1 cellular context compared by ENCODE assay signal in the genomic region with DNA sequence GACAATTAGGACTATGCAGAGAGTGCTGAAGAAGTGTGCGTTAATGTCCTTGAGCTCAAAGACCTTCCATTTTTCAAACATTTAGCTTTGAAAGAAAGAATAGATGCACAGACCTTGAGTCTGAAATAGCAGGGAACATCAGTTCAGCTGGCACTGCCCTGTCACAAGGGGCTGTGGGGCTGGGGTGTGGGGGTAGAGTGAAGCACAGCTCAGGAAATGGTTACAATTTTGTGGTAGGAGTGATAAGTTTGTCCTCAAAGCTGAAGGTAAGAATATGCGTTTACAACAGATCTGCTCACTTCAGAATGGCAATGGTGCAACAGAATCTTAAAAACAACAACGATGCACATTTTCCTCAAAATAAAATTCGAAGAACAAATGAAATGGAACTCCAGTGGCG.
TF ChIP-seq lines count a peak whose summit lies in the region.

No MANE protein-coding gene starts in this region.

TF ChIP-seq in K562, 482 proteins besides CTCF, POLR2A, EP300 and RAD21 (continued from another document):
- TF ChIP-seq, protein P1, sequence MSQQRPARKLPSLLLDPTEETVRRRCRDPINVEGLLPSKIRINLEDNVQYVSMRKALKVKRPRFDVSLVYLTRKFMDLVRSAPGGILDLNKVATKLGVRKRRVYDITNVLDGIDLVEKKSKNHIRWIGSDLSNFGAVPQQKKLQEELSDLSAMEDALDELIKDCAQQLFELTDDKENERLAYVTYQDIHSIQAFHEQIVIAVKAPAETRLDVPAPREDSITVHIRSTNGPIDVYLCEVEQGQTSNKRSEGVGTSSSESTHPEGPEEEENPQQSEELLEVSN (IDR thresholded peaks at IDR 0.05; ENCODE audit: borderline replicate concordance in 1 of 2, extremely low read depth in 1 of 2, insufficient read depth in 1 of 2, insufficient read length in 1 of 2, low read depth in 1 of 2, low read length in 1 of 2, poor library complexity in 1 of 2, severe bottlenecking in 1 of 2): no peak
- TF ChIP-seq ZNF324 (CRISPR knock-in tag; IDR thresholded peaks at IDR 0.05) (no peak), ZNF263 (CRISPR knock-in tag; IDR thresholded peaks at IDR 0.05; ENCODE audit: borderline replicate concordance) (no peak), GATA2 (CRISPR knock-in tag; IDR thresholded peaks at IDR 0.05) (no peak), NFE2L1 (tag; IDR thresholded peaks at IDR 0.05; ENCODE audit: borderline replicate concordance, low read depth) (no peak), TGIF2 (CRISPR knock-in tag; IDR thresholded peaks at IDR 0.05) (no peak), CBX2 (IDR thresholded peaks at IDR 0.05; ENCODE audit: insufficient read depth, low read length, poor library complexity, severe bottlenecking) (no peak), HNRNPK (IDR thresholded peaks at IDR 0.05; ENCODE audit: low read depth, low read length, poor library complexity, severe bottlenecking) (no peak), HMG20A (CRISPR knock-in tag; conservative IDR thresholded peaks at IDR 0.05) (no peak), ZNF212 (CRISPR knock-in tag; IDR thresholded peaks at IDR 0.05) (no peak), GABPB2 (CRISPR knock-in tag; conservative IDR thresholded peaks at IDR 0.05) (no peak), PCBP2 (IDR thresholded peaks at IDR 0.05; ENCODE audit: low read depth, low read length, poor library complexity, severe bottlenecking) (no peak)
- TF ChIP-seq, protein P2, sequence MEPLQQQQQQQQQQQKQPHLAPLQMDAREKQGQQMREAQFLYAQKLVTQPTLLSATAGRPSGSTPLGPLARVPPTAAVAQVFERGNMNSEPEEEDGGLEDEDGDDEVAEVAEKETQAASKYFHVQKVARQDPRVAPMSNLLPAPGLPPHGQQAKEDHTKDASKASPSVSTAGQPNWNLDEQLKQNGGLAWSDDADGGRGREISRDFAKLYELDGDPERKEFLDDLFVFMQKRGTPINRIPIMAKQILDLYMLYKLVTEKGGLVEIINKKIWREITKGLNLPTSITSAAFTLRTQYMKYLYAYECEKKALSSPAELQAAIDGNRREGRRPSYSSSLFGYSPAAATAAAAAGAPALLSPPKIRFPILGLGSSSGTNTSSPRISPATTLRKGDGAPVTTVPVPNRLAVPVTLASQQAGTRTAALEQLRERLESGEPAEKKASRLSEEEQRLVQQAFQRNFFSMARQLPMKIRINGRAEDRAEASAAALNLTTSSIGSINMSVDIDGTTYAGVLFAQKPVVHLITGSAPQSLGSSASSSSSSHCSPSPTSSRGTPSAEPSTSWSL (CRISPR knock-in tag; IDR thresholded peaks at IDR 0.05; ENCODE audit: borderline replicate concordance): no peak
